In genomic region chr5:43313035-43313853, GRCh38 we compare ENCODE assay signal across 8 cellular contexts. TPM values are rescaled to one million over a fixed set of nuclear protein-coding genes. Genes with fewer than 3 reads are reported as not detected.
A peak's percentile ranks its signal among the peaks of the same experiment; 100 is the strongest.
DNase-seq lines count a peak whose midpoint lies in the region; ATAC-seq and TF ChIP-seq lines count a peak whose summit lies in the region.

TSS of gene HMGCS1 (minus strand) at chr5:43313412. CDS start at chr5:43298965, 14,447 bp downstream.

- H3K27me3 ChIP-seq in CD8-positive, alpha-beta memory T cell (ENCODE audit: insufficient read depth, low read length, poor library complexity, severe bottlenecking) = no peaks in the 10 kb centered on the region
- H3K27me3 ChIP-seq in lower lobe of right lung (ENCODE audit: low read depth) = no peaks in the 10 kb centered on the region

- no peak for TF ChIP-seq CTCF in lower lobe of right lung (IDR thresholded peaks at IDR 0.05)

- CTCF ChIA-PET in CD8-positive, alpha-beta memory T cell (lab: Charles Lee) = interaction anchor here (0.7 to 4.2 kb wide), 12 partner anchors 9 to 404 kb away, joined by 3 to 33 read pairs (median 6); partner anchors contain the start of genes ANXA2R, TMEM267 and ZNF131

- H3K4me1 ChIP-seq in CD8-positive, alpha-beta memory T cell (ENCODE audit: insufficient read depth, low read length) = peaks cover 36% of the 10 kb centered on the region
- H3K4me1 ChIP-seq in lower lobe of right lung = peaks cover 23% of the 10 kb centered on the region

- H3K36me3 ChIP-seq in CD8-positive, alpha-beta memory T cell (ENCODE audit: insufficient read depth, low read length) = no peaks in the 10 kb centered on the region
- no peaks in the 10 kb centered on the region for H3K36me3 ChIP-seq in lower lobe of right lung

- peak; percentile 93 for ATAC-seq in GM19468 (IDR thresholded peaks at IDR 0.05; ENCODE audit: extremely low read depth, unreplicated experiment)
- peak; percentile 97 to 99 for ATAC-seq in lower lobe of right lung

- peaks cover 3 to 8% of the 10 kb centered on the region in 2 donors for H3K27me3 Mint-ChIP-seq in CD8-positive, alpha-beta memory T cell

- peak within 1 kb of the TSS; percentile 97 for H3K27ac ChIP-seq in CD8-positive, alpha-beta memory T cell (ENCODE audit: low read depth, low read length)
- peak within 1 kb of the TSS; percentile 82 for H3K27ac ChIP-seq in lower lobe of right lung

- intact Hi-C loops in lower lobe of right lung (cut with DNase I) = no loop called here

- H3K4me3 Mint-ChIP-seq in CD8-positive, alpha-beta memory T cell = peak within 1 kb of the TSS; percentile 88 to 97 (median 95)

- peak within 1 kb of the TSS; percentile 77 for H3K4me3 ChIP-seq in CD8-positive, alpha-beta memory T cell (ENCODE audit: low read length)
- peak within 1 kb of the TSS; percentile 72 for H3K4me3 ChIP-seq in lower lobe of right lung

- H3K9me3 Mint-ChIP-seq in CD8-positive, alpha-beta memory T cell = no peaks in the 10 kb centered on the region

- peak within 1 kb of the TSS; percentile 82 to 96 (median 95) for H3K27ac Mint-ChIP-seq in CD8-positive, alpha-beta memory T cell

- no peaks in the 10 kb centered on the region for H3K9me3 ChIP-seq in CD8-positive, alpha-beta memory T cell (ENCODE audit: low read length)
- no peaks in the 10 kb centered on the region for H3K9me3 ChIP-seq in lower lobe of right lung

- POLR2A ChIA-PET in CD8-positive, alpha-beta memory T cell (lab: Charles Lee) = interaction anchor here (0.6 to 2.6 kb wide), 13 partner anchors 84 to 405 kb away, joined by 3 to 42 read pairs (median 5); partner anchors contain the start of genes C5orf34, NNT, TMEM267 and ZNF131

- peaks cover 0 to 6% (median 0%) of the 10 kb centered on the region in 3 donors for H3K36me3 Mint-ChIP-seq in CD8-positive, alpha-beta memory T cell

- peak; percentile 97 to 99 (median 99) for DNase-seq in CD8-positive, alpha-beta memory T cell
- DNase-seq in HS-5 (ENCODE audit: low read depth) = peak; percentile 100
- peak; percentile 98 for DNase-seq in NK-92 treated with Interleukin-12 subunit alpha and Interleukin-12 subunit beta, amount 100 ng/mL, for 24 hours (lab: John Stamatoyannopoulos, UW)
- DNase-seq in activated CD8-positive, alpha-beta memory T cell treated with anti-CD3 and anti-CD28 coated beads for 24 hours = peak; percentile 98
- peak; percentile 97 for DNase-seq in effector CD4-positive, alpha-beta T cell
- peak; percentile 99 for DNase-seq in lower lobe of right lung
- peak; percentile 96 to 98 (median 97) for DNase-seq in stimulated activated CD4-positive, alpha-beta T cell treated with anti-CD3 and anti-CD28 coated beads, TNF-alpha, amount 100 ng/mL, for 24 hours (ENCODE audit: low read depth in 3 of 3)

- peaks cover 25 to 45% (median 42%) of the 10 kb centered on the region in 3 donors for H3K4me1 Mint-ChIP-seq in CD8-positive, alpha-beta memory T cell

RNA-seq across cellular contexts. Expression of gene HMGCS1, which starts in this region (rescaled TPM):
- total RNA-seq in CD8-positive, alpha-beta memory T cell = 10 to 100 TPM; 70.3 to 75.1 TPM
- 9.4 TPM for polyA plus RNA-seq in CD8-positive, alpha-beta memory T cell
- 119 TPM for total RNA-seq in lower lobe of right lung

Comparison
In these comparisons a context has a peak if more than half of its experiments do, and no peak if none do; other contexts are left out.
1. Peak in every context shown above with its lines: DNase-seq, ATAC-seq, H3K4me3 ChIP-seq and H3K27ac ChIP-seq.